10 cellular contexts compared by ENCODE assay signal in genomic region chr1:200654660-200655059, GRCh38. TPM values are rescaled to one million over a fixed set of nuclear protein-coding genes. Genes with fewer than 3 reads are reported as not detected.
DNase-seq lines count a peak whose midpoint lies in the region; ATAC-seq, FAIRE-seq and TF ChIP-seq lines count a peak whose summit lies in the region.
"Had no signal": no experiment of that assay in that cellular context is flagged by ENCODE, and none has a peak within 500 bp of the region (broad histone marks: within the 10 kb centered on the region; RNA-seq: fewer than 3 reads in every experiment).

No MANE protein-coding gene starts in this region.

- H3K27ac ChIP-seq in left ventricle myocardium inferior (replicated peaks), result no peak overlapping the region

- FAIRE-seq in GM12892 (lab: Jason Lieb, UNC), result no peak

- no peak for TF ChIP-seq CTCF in left ventricle myocardium inferior (IDR thresholded peaks at IDR 0.05; ENCODE audit: borderline replicate concordance)
- no peak for TF ChIP-seq CTCF in endothelial cell (IDR thresholded peaks at IDR 0.05; ENCODE audit: unreplicated experiment)

- peaks cover 63% of the 10 kb centered on the region for H3K36me3 ChIP-seq in left ventricle myocardium inferior

- no peaks in the 10 kb centered on the region for H3K27me3 ChIP-seq in left ventricle myocardium inferior (ENCODE audit: low read depth)

- no peaks in the 10 kb centered on the region for H3K27me3 Mint-ChIP-seq in T-helper 17 cell
- H3K27me3 Mint-ChIP-seq in endothelial cell (ENCODE audit: unreplicated experiment), result peaks cover 1% of the 10 kb centered on the region

- ATAC-seq in GM19455 (IDR thresholded peaks at IDR 0.05; ENCODE audit: unreplicated experiment) (peak; percentile 95), HG03039 (IDR thresholded peaks at IDR 0.05; ENCODE audit: unreplicated experiment) (peak; percentile 87), T-helper 17 cell (no peak), left cardiac atrium (no peak)

- H3K27ac Mint-ChIP-seq in T-helper 17 cell (peak overlapping the region; percentile 59), endothelial cell (ENCODE audit: unreplicated experiment) (no peak overlapping the region)

- H3K4me1 ChIP-seq in left ventricle myocardium inferior, result no peaks in the 10 kb centered on the region

- H3K4me3 Mint-ChIP-seq in T-helper 17 cell, result no peak overlapping the region
- no peak overlapping the region for H3K4me3 Mint-ChIP-seq in endothelial cell (ENCODE audit: unreplicated experiment)
- H3K4me3 Mint-ChIP-seq: neural crest cell had no signal

- H3K9me3 ChIP-seq in T-helper 17 cell (ENCODE audit: control insufficient read depth, low read length, poor library complexity, severe bottlenecking) (no peaks in the 10 kb centered on the region), left ventricle myocardium inferior (replicated peaks) (no peaks in the 10 kb centered on the region)

- TF ChIP-seq POLR2A in GM12892 (IDR thresholded peaks at IDR 0.05; ENCODE audit: low read depth, low read length), result no peak

- H3K4me1 Mint-ChIP-seq in T-helper 17 cell (peaks cover 23% of the 10 kb centered on the region), endothelial cell (ENCODE audit: unreplicated experiment) (no peaks in the 10 kb centered on the region)

- H3K9me3 Mint-ChIP-seq in endothelial cell (ENCODE audit: unreplicated experiment), result no peaks in the 10 kb centered on the region
- H3K9me3 Mint-ChIP-seq: neural crest cell had no signal

- H3K36me3 Mint-ChIP-seq in T-helper 17 cell (ENCODE audit: low read depth), result peaks cover 26% of the 10 kb centered on the region
- peaks cover 28% of the 10 kb centered on the region for H3K36me3 Mint-ChIP-seq in endothelial cell (ENCODE audit: low read depth, unreplicated experiment)

- intact Hi-C loops in left cardiac atrium (cut with DNase I), result no loop called here
- intact Hi-C loops in left ventricle myocardium inferior (cut with micrococcal nuclease), result no loop called here

- DNase-seq in GM12892 (ENCODE audit: insufficient read length), result peak; percentile 44
- DNase-seq in T-helper 17 cell, result no peak
- DNase-seq in left cardiac atrium, result no peak
- DNase-seq in left ventricle myocardium inferior, result no peak
- DNase-seq in NCI-H1436 (lab: John Stamatoyannopoulos, UW), result no peak
- no peak for DNase-seq in endothelial cell (ENCODE audit: low spot score)
- DNase-seq: DMS153 had no signal

- no peak overlapping the region for H3K4me3 ChIP-seq in left ventricle myocardium inferior

RNA-seq across cellular contexts. Expression of gene DDX59, which starts 15.0 kb away (rescaled TPM):
- 35.1 TPM for polyA plus RNA-seq in GM12892 (2012; ENCODE audit: missing spikeins)
- 10 to 100 TPM; 24.0 to 29.4 TPM for total RNA-seq in T-helper 17 cell
- total RNA-seq in left cardiac atrium, result 10 to 100 TPM in 1 of 2 donors, 1 to 10 TPM in 1; 9.7 to 11.9 TPM
- total RNA-seq in left ventricle myocardium inferior, result 11.9 TPM
- total RNA-seq in endothelial cell (ENCODE audit: unreplicated experiment), result 20.1 TPM

RNA-seq across cellular contexts. Expression of gene KIF14, which starts 34.1 kb away (rescaled TPM):
- polyA plus RNA-seq in GM12892 (2012; ENCODE audit: missing spikeins), result 5.8 TPM
- total RNA-seq in T-helper 17 cell, result under 1 TPM; 0.08 to 0.12 TPM
- total RNA-seq in left cardiac atrium, result under 1 TPM; 0.05 to 0.27 TPM
- 0.08 TPM for total RNA-seq in left ventricle myocardium inferior
- 3.8 TPM for total RNA-seq in endothelial cell (ENCODE audit: unreplicated experiment)

Comparison
In these comparisons a context has a peak if more than half of its experiments do, and no peak if none do; other contexts are left out.
1. ATAC-seq: peak in GM19455 (single experiment) and HG03039 (single experiment); none in T-helper 17 cell (single experiment) and left cardiac atrium (0 of 2).